1 cellular context compared by ENCODE assay signal in genomic region chr17:41792835-41793748, GRCh38.
TF ChIP-seq lines count a peak whose summit lies in the region.

No MANE protein-coding gene starts in this region.

TF ChIP-seq in HEK293, 187 proteins besides CTCF, POLR2A, EP300 and RAD21 (continued from another document):
- TF ChIP-seq ZNF274 (IDR thresholded peaks at IDR 0.05; ENCODE audit: low read length) (no peak), ZNF274 (tag by site-specific recombination; IDR thresholded peaks at IDR 0.05; ENCODE audit: borderline replicate concordance) (no peak), ZNF610 (tag by site-specific recombination; IDR thresholded peaks at IDR 0.05; ENCODE audit: borderline replicate concordance) (no peak), ZBTB21 (tag by site-specific recombination; IDR thresholded peaks at IDR 0.05) (no peak), SP3 (tag by site-specific recombination; IDR thresholded peaks at IDR 0.05) (peak; percentile 77; the same call in 1 of the 2 replicates), YY1 (tag by site-specific recombination; IDR thresholded peaks at IDR 0.05) (peak; percentile 29; the same call in 1 of the 2 replicates), ZNF2 (tag by site-specific recombination; IDR thresholded peaks at IDR 0.05) (no peak), IKZF3 (tag by site-specific recombination; IDR thresholded peaks at IDR 0.05) (peak; percentile 62), EGR2 (tag by site-specific recombination; IDR thresholded peaks at IDR 0.05; ENCODE audit: low read depth) (peak; percentile 97), ZNF473 (tag by site-specific recombination; IDR thresholded peaks at IDR 0.05) (no peak), ZFHX2 (tag by site-specific recombination; conservative IDR thresholded peaks at IDR 0.05) (peak; percentile 98), ZNF624 (tag by site-specific recombination; IDR thresholded peaks at IDR 0.05) (no peak), ZNF184 (tag by site-specific recombination; IDR thresholded peaks at IDR 0.05) (no peak), ZSCAN18 (tag by site-specific recombination; IDR thresholded peaks at IDR 0.05) (no peak), ZNF398 (tag by site-specific recombination; IDR thresholded peaks at IDR 0.05) (peak; percentile 66), ZNF560 (tag by site-specific recombination; IDR thresholded peaks at IDR 0.05; ENCODE audit: borderline replicate concordance) (no peak), ZBTB7A (tag by site-specific recombination; IDR thresholded peaks at IDR 0.05; ENCODE audit: low read depth) (no peak), ZNF785 (tag by site-specific recombination; IDR thresholded peaks at IDR 0.05) (no peak), ZNF202 (tag by site-specific recombination; IDR thresholded peaks at IDR 0.05; ENCODE audit: borderline replicate concordance) (no peak), ZNF391 (tag by site-specific recombination; IDR thresholded peaks at IDR 0.05; ENCODE audit: borderline replicate concordance, low read depth) (no peak), ZNF585B (tag by site-specific recombination; IDR thresholded peaks at IDR 0.05) (no peak), ZBTB1 (tag by site-specific recombination; IDR thresholded peaks at IDR 0.05) (no peak), ZNF555 (tag by site-specific recombination; conservative IDR thresholded peaks at IDR 0.05) (no peak), ZBTB48 (tag by site-specific recombination; IDR thresholded peaks at IDR 0.05) (no peak), ZFP3 (tag by site-specific recombination; IDR thresholded peaks at IDR 0.05; ENCODE audit: low read depth) (no peak), ZNF48 (tag by site-specific recombination; IDR thresholded peaks at IDR 0.05) (no peak), ZBTB20 (tag by site-specific recombination; IDR thresholded peaks at IDR 0.05) (peak; percentile 89), PBX3 (CRISPR knock-in tag; IDR thresholded peaks at IDR 0.05) (no peak), GLIS2 (tag by site-specific recombination; IDR thresholded peaks at IDR 0.05) (peak; percentile 17; the same call in 1 of the 2 replicates), ZNF660 (tag by site-specific recombination; IDR thresholded peaks at IDR 0.05) (peak; percentile 23; the same call in 1 of the 2 replicates), PRDM1 (tag by site-specific recombination; IDR thresholded peaks at IDR 0.05) (no peak), ZSCAN30 (tag by site-specific recombination; IDR thresholded peaks at IDR 0.05) (no peak), ZNF366 (tag by site-specific recombination; conservative IDR thresholded peaks at IDR 0.05) (peak; percentile 87), KLF10 (tag by site-specific recombination; IDR thresholded peaks at IDR 0.05) (no peak), SALL2 (tag by site-specific recombination; IDR thresholded peaks at IDR 0.05; ENCODE audit: borderline replicate concordance) (no peak), ZNF791 (tag by site-specific recombination; IDR thresholded peaks at IDR 0.05) (no peak), ZNF362 (tag by site-specific recombination; IDR thresholded peaks at IDR 0.05) (no peak), ZNF677 (tag by site-specific recombination; IDR thresholded peaks at IDR 0.05) (no peak), ZNF514 (tag by site-specific recombination; IDR thresholded peaks at IDR 0.05) (no peak), ZNF302 (tag by site-specific recombination; IDR thresholded peaks at IDR 0.05; ENCODE audit: low read depth) (no peak), ZNF404 (tag by site-specific recombination; IDR thresholded peaks at IDR 0.05) (no peak), ZNF23 (tag by site-specific recombination; IDR thresholded peaks at IDR 0.05; ENCODE audit: borderline replicate concordance) (no peak), ZNF341 (tag by site-specific recombination; IDR thresholded peaks at IDR 0.05; ENCODE audit: low read depth) (peak; percentile 84; the same call in 1 of the 2 replicates), ZNF214 (tag by site-specific recombination; IDR thresholded peaks at IDR 0.05; ENCODE audit: borderline replicate concordance) (no peak), SCRT2 (tag by site-specific recombination; IDR thresholded peaks at IDR 0.05) (peak; percentile 74), KLF1 (tag by site-specific recombination; IDR thresholded peaks at IDR 0.05) (peak; percentile 68; the same call in 1 of the 2 replicates), WT1 (tag by site-specific recombination; IDR thresholded peaks at IDR 0.05) (no peak)
TF ChIP-seq in HEK293: peak in this region for 35.
